Comparison of ENCODE assay signal across 1 cellular context in genomic region chr3:131705558-131706051, GRCh38.
TF ChIP-seq lines count a peak whose summit lies in the region.

No MANE protein-coding gene starts in this region.

TF ChIP-seq in GM23338, 12 proteins besides CTCF, POLR2A, EP300 and RAD21 (continued from another document):
- TF ChIP-seq ZNF462 (CRISPR knock-in tag; IDR thresholded peaks at IDR 0.05) (no peak), ZNF331 (CRISPR knock-in tag; IDR thresholded peaks at IDR 0.05; ENCODE audit: low read depth) (no peak), NANOG (IDR thresholded peaks at IDR 0.05; ENCODE audit: borderline replicate concordance) (no peak; the same call in 1 of the 2 replicates), STAT1 (IDR thresholded peaks at IDR 0.05; ENCODE audit: unreplicated experiment) (no peak), CREB1 (CRISPR knock-in tag; IDR thresholded peaks at IDR 0.05; ENCODE audit: low read depth) (no peak)
